Comparison of ENCODE assay signal across 8 cellular contexts in genomic region chr1:827221-828063, GRCh38.
DNase-seq lines count a peak whose midpoint lies in the region; ATAC-seq and TF ChIP-seq lines count a peak whose summit lies in the region.
"Not testable (repeated sequence)": the region's sequence is repeated elsewhere in the genome, so short reads cannot be mapped to it uniquely, and the experiment has no call there.

No MANE protein-coding gene starts in this region.

- peak overlapping the region; percentile 46 to 74 (median 63) for H3K4me3 ChIP-seq in liver (ENCODE audit: low read depth in 1 of 3, low read length in 3 of 3)

- H3K9ac ChIP-seq in liver (ENCODE audit: low read depth in 1 of 2, low read length in 2 of 2) = peak overlapping the region; percentile 20 to 38

- H3K4me1 ChIP-seq in liver (ENCODE audit: control insufficient read depth in 4 of 4, insufficient read depth in 4 of 4, low read length in 3 of 4) = peaks cover 3 to 15% (median 10%) of the 10 kb centered on the region in 4 donors

- under 1% methylated on average over 65 of the region's 105 CpGs for WGBS in liver

- DNase-seq in NCI-H526 (lab: John Stamatoyannopoulos, UW) (peak; percentile 55 to 94), dermis blood vessel endothelial cell (peak; percentile 90)
- peak; percentile 95 for DNase-seq in activated CD4-positive, alpha-beta T cell treated with anti-CD3 and anti-CD28 coated beads, Interleukin-2, amount 50 U/mL, for 1 hour
- peak; percentile 94 to 97 for DNase-seq in stimulated activated CD4-positive, alpha-beta T cell treated with anti-CD3 and anti-CD28 coated beads, Interleukin-2, amount 100 ng/mL, for 48 hours

- TF ChIP-seq CTCF in C4-2B (conservative IDR thresholded peaks at IDR 0.05); liver (IDR thresholded peaks at IDR 0.05; ENCODE audit: low read depth, low read length, missing input control): not testable (repeated sequence)

- ATAC-seq in GM19351 (IDR thresholded peaks at IDR 0.05; ENCODE audit: unreplicated experiment) (peak; percentile 73), HG03460 (IDR thresholded peaks at IDR 0.05; ENCODE audit: unreplicated experiment) (peak; percentile 73)

- not testable (repeated sequence) for H3K36me3 ChIP-seq in liver (ENCODE audit: control insufficient read depth in 4 of 4, insufficient read depth in 3 of 4, low read depth in 1 of 4, low read length in 3 of 4)

- H3K9me3 ChIP-seq in liver (ENCODE audit: control insufficient read depth in 4 of 4, low read length in 3 of 4) = not testable (repeated sequence)

- not testable (repeated sequence) for TF ChIP-seq RAD21 in liver (IDR thresholded peaks at IDR 0.05)

- H3K27me3 ChIP-seq in liver (ENCODE audit: control insufficient read depth in 4 of 4, insufficient read depth in 4 of 4, low read length in 3 of 4) = not testable (repeated sequence)

- H3K27ac ChIP-seq in C4-2B = peak overlapping the region; percentile 75
- H3K27ac ChIP-seq in liver (ENCODE audit: low read depth in 1 of 2, low read length in 2 of 2) = peak overlapping the region; percentile 87 to 93

TF ChIP-seq in liver, 16 proteins besides CTCF, POLR2A, EP300 and RAD21:
- TF ChIP-seq NR2F2 (IDR thresholded peaks at IDR 0.05) = peak; percentile 64
- TF ChIP-seq GABPA (IDR thresholded peaks at IDR 0.05 in 1 of 2, conservative IDR thresholded peaks at IDR 0.05 in 1 of 2) = peak; percentile 56 to 83
- peak; percentile 31 for TF ChIP-seq REST (IDR thresholded peaks at IDR 0.05)
- peak; percentile 59 for TF ChIP-seq SP1 (IDR thresholded peaks at IDR 0.05)
- peak; percentile 60 to 67 for TF ChIP-seq HNF4A (conservative IDR thresholded peaks at IDR 0.05)
- TF ChIP-seq RXRA (IDR thresholded peaks at IDR 0.05) = peak; percentile 70 to 71

Comparison
In these comparisons a context has a peak if more than half of its experiments do, and no peak if none do; other contexts are left out.
1. Peak in every context shown above with its lines: DNase-seq, ATAC-seq, H3K4me3 ChIP-seq and H3K27ac ChIP-seq.